In the genomic region with DNA sequence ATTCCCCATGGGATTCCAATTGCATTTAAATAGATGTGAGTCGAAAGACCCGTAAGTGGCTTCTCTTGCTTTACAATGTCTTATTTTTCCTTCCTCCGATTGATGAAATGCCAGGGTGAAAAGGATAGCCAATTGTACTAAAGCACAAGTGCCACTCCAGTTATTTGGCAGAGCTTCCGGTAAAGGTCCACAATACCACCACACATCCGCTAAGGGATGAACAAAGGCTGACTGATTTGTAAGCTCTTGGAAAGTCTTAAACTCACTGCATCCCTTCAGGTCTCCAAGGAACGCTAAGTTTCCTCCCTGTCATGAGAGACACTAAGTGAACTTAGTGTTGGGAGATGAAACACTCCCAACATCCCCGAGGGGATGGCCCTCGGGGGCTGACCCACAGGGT, we compare ENCODE assay signal across 21 cellular contexts.
"Had no signal": no experiment of that assay in that cellular context is flagged by ENCODE, and none has a peak within 500 bp of the region (broad histone marks: within the 10 kb centered on the region; RNA-seq: fewer than 3 reads in every experiment).

No MANE protein-coding gene starts in this region.

- H3K36me3 Mint-ChIP-seq: natural killer cell had no signal

- H3K4me3 Mint-ChIP-seq: effector memory CD8-positive, alpha-beta T cell; memory B cell; natural killer cell had no signal

- H3K4me1 Mint-ChIP-seq: natural killer cell had no signal

- H3K27me3 Mint-ChIP-seq: memory B cell, type B pancreatic cell had no signal

- H3K27ac Mint-ChIP-seq: effector memory CD8-positive, alpha-beta T cell; memory B cell; natural killer cell; type B pancreatic cell had no signal

- ATAC-seq: effector memory CD8-positive, alpha-beta T cell; esophagus mucosa; foreskin keratinocyte; left ventricle myocardium superior; lower lobe of right lung; natural killer cell; right lobe of liver had no signal

- DNase-seq: colonic mucosa; dermis blood vessel endothelial cell; effector memory CD8-positive, alpha-beta T cell; foreskin keratinocyte; glutamatergic neuron; left ventricle myocardium superior; lower lobe of right lung; natural killer cell; occipital lobe; ovary; right lobe of liver; small intestine; stimulated activated CD4-positive, alpha-beta T cell treated with anti-CD3 and anti-CD28 coated beads, Interleukin-15, amount 100 ng/mL, for 24 hours; stimulated activated CD4-positive, alpha-beta T cell treated with anti-CD3 and anti-CD28 coated beads, Interleukin-4, amount 100 ng/mL, for 1 hour; stimulated activated CD8-positive, alpha-beta memory T cell treated with anti-CD3 and anti-CD28 coated beads, Interleukin-4, amount 100 ng/mL, for 48 hours; stimulated activated naive CD4-positive, alpha-beta T cell; stomach; thyroid gland had no signal
